Comparison of ENCODE assay signal across 10 cellular contexts in genomic region chr5:38780950-38781349, GRCh38.
DNase-seq lines count a peak whose midpoint lies in the region; ATAC-seq and TF ChIP-seq lines count a peak whose summit lies in the region.
"Had no signal": no experiment of that assay in that cellular context is flagged by ENCODE, and none has a peak within 500 bp of the region (broad histone marks: within the 10 kb centered on the region; RNA-seq: fewer than 3 reads in every experiment).

No MANE protein-coding gene starts in this region.

- DNase-seq in DMS53 (lab: John Stamatoyannopoulos, UW) (peak; percentile 16), DMS53 treated with DMSO at 0.1 percent for 48 hours (lab: John Stamatoyannopoulos, UW; ENCODE audit: unreplicated experiment) (no peak), adipocyte (ENCODE audit: low read depth) (peak; percentile 67), left ventricle myocardium superior (peak; percentile 59), suprapubic skin (ENCODE audit: low spot score in 2 of 2) (peak; percentile 72 to 90), mesenteric fat pad (ENCODE audit: low spot score) (no peak)
- DNase-seq: NCI-H1092 had no signal

- no peak overlapping the region for H3K27ac ChIP-seq in suprapubic skin
- H3K27ac ChIP-seq: 22Rv1 had no signal

- H3K36me3 ChIP-seq in adipocyte (ENCODE audit: control insufficient read depth, insufficient read depth, low read length, severe bottlenecking) = no peaks in the 10 kb centered on the region
- H3K36me3 ChIP-seq in suprapubic skin = no peaks in the 10 kb centered on the region

- 58% methylated on average over 2 of the region's 2 CpGs for WGBS in suprapubic skin

- H3K4me1 ChIP-seq in adipocyte (ENCODE audit: control insufficient read depth, insufficient read depth, low read length) = peaks cover 42% of the 10 kb centered on the region
- peaks cover 27% of the 10 kb centered on the region for H3K4me1 ChIP-seq in suprapubic skin

- no peak for TF ChIP-seq EP300 in suprapubic skin (IDR thresholded peaks at IDR 0.05)

- intact Hi-C loops in left ventricle myocardium superior (cut with micrococcal nuclease) = no loop called here

- H3K27me3 ChIP-seq in adipocyte (replicated peaks; ENCODE audit: control insufficient read depth, insufficient read depth, low read length) (no peaks in the 10 kb centered on the region), suprapubic skin (no peaks in the 10 kb centered on the region)

- peak; percentile 70 for ATAC-seq in left ventricle myocardium superior
- no peak for ATAC-seq in GM19395 (IDR thresholded peaks at IDR 0.05; ENCODE audit: unreplicated experiment)
- no peak for ATAC-seq in HG03025 (IDR thresholded peaks at IDR 0.05; ENCODE audit: low FRiP score, unreplicated experiment)

- H3K9ac ChIP-seq in adipocyte (ENCODE audit: low read length) = no peak overlapping the region

- no peak overlapping the region for H3K4me3 ChIP-seq in adipocyte (ENCODE audit: low read length)
- H3K4me3 ChIP-seq in suprapubic skin = no peak overlapping the region

- no peak for TF ChIP-seq CTCF in suprapubic skin (IDR thresholded peaks at IDR 0.05)

- H3K9me3 ChIP-seq in adipocyte (ENCODE audit: control insufficient read depth, low read length) = peaks cover 4% of the 10 kb centered on the region
- H3K9me3 ChIP-seq in suprapubic skin = no peaks in the 10 kb centered on the region

- no peak for TF ChIP-seq POLR2A in suprapubic skin (IDR thresholded peaks at IDR 0.05)

Comparison
In these comparisons a context has a peak if more than half of its experiments do, and no peak if none do; other contexts are left out.
1. DNase-seq: peak in DMS53 (single experiment), adipocyte (single experiment), left ventricle myocardium superior (single experiment) and suprapubic skin (2 of 2); none in DMS53 treated with DMSO at 0.1 percent for 48 hours (single experiment) and mesenteric fat pad (single experiment).